26 cellular contexts compared by ENCODE assay signal in genomic region chr6:31479151-31479932, GRCh38. TPM values are rescaled to one million over a fixed set of nuclear protein-coding genes. Genes with fewer than 3 reads are reported as not detected.
"Had no signal": no experiment of that assay in that cellular context is flagged by ENCODE, and none has a peak within 500 bp of the region (broad histone marks: within the 10 kb centered on the region; RNA-seq: fewer than 3 reads in every experiment).

No MANE protein-coding gene starts in this region.

- H3K27me3 ChIP-seq: breast epithelium, SJSA1 had no signal

- H3K27ac ChIP-seq: breast epithelium, SJSA1 had no signal

- ATAC-seq: activated T-helper 17 cell treated with anti-CD3 and anti-CD28 coated beads, Interleukin-2, amount 50 U/mL, for 72 hours; PC-3; SK-N-SH treated with all-trans-retinoic acid at 6 μM for 48 hours had no signal

- H3K9me3 ChIP-seq: breast epithelium, SJSA1 had no signal

- H3K4me1 Mint-ChIP-seq: activated naive CD8-positive, alpha-beta T cell treated with anti-CD3 and anti-CD28 coated beads, Interleukin-2, amount 10 ng/mL, durations not matched to agents 7 days and 5 days had no signal

- H3K4me3 ChIP-seq: breast epithelium, SJSA1 had no signal

- H3K36me3 ChIP-seq: breast epithelium had no signal

- H3K4me1 ChIP-seq: breast epithelium, SJSA1 had no signal

- H3K9me3 Mint-ChIP-seq: activated B cell treated with CpG ODN at 0.5 μM for 24 hours; activated CD4-positive, alpha-beta memory T cell treated with anti-CD3 and anti-CD28 coated beads, Interleukin-2, amount 10 ng/mL, durations not matched to agents 7 days and 5 days; activated naive CD4-positive, alpha-beta T cell treated with anti-CD3 and anti-CD28 coated beads, Interleukin-2, amount 10 ng/mL, durations not matched to agents 7 days and 5 days; activated naive CD8-positive, alpha-beta T cell treated with anti-CD3 and anti-CD28 coated beads, Interleukin-2, amount 10 ng/mL, durations not matched to agents 7 days and 5 days; activated T-helper 17 cell treated with anti-CD3 and anti-CD28 coated beads, Interleukin-2, amount 50 U/mL, for 72 hours; T-helper 1 cell treated with Interleukin-12 subunit alpha and Interleukin-12 subunit beta and Interleukin-4 antibody, amounts not matched to agents 30 μg/mL and 1 μg/mL, for 36 hours had no signal

- H3K36me3 Mint-ChIP-seq: activated naive CD8-positive, alpha-beta T cell treated with anti-CD3 and anti-CD28 coated beads, Interleukin-2, amount 10 ng/mL, durations not matched to agents 7 days and 5 days had no signal

- H3K27me3 Mint-ChIP-seq: activated B cell treated with CpG ODN at 0.5 μM for 24 hours; activated CD4-positive, alpha-beta memory T cell treated with anti-CD3 and anti-CD28 coated beads, Interleukin-2, amount 10 ng/mL, durations not matched to agents 7 days and 5 days; activated naive CD8-positive, alpha-beta T cell treated with anti-CD3 and anti-CD28 coated beads, Interleukin-2, amount 10 ng/mL, durations not matched to agents 7 days and 5 days; activated T-helper 17 cell treated with anti-CD3 and anti-CD28 coated beads, Interleukin-2, amount 50 U/mL, for 72 hours had no signal

- H3K27ac Mint-ChIP-seq: activated B cell treated with CpG ODN at 0.5 μM for 24 hours; activated CD4-positive, alpha-beta memory T cell treated with anti-CD3 and anti-CD28 coated beads, Interleukin-2, amount 10 ng/mL, durations not matched to agents 7 days and 5 days; activated naive CD4-positive, alpha-beta T cell treated with anti-CD3 and anti-CD28 coated beads, Interleukin-2, amount 10 ng/mL, durations not matched to agents 7 days and 5 days; activated naive CD8-positive, alpha-beta T cell treated with anti-CD3 and anti-CD28 coated beads, Interleukin-2, amount 10 ng/mL, durations not matched to agents 7 days and 5 days; activated T-helper 17 cell treated with anti-CD3 and anti-CD28 coated beads, Interleukin-2, amount 50 U/mL, for 72 hours; T-helper 1 cell treated with Interleukin-12 subunit alpha and Interleukin-12 subunit beta and Interleukin-4 antibody, amounts not matched to agents 30 μg/mL and 1 μg/mL, for 36 hours had no signal

- DNase-seq: activated B cell treated with CpG ODN at 0.5 μM for 24 hours; activated CD4-positive, alpha-beta memory T cell treated with anti-CD3 and anti-CD28 coated beads, Interleukin-2, amount 10 ng/mL, durations not matched to agents 7 days and 5 days; activated CD4-positive, alpha-beta T cell treated with anti-CD3 and anti-CD28 coated beads for 1 hour; activated CD4-positive, alpha-beta T cell treated with anti-CD3 and anti-CD28 coated beads, Interleukin-2, amount 50 U/mL, for 1 hour; activated gamma-delta T cell treated with Interleukin-2 at 50 U/mL for 16 hours; activated naive CD4-positive, alpha-beta T cell treated with anti-CD3 and anti-CD28 coated beads, Interleukin-2, amount 10 ng/mL, durations not matched to agents 7 days and 5 days; activated naive CD8-positive, alpha-beta T cell treated with anti-CD3 and anti-CD28 coated beads, Interleukin-2, amount 10 ng/mL, durations not matched to agents 7 days and 5 days; activated T-cell treated with anti-CD3 and anti-CD28 coated beads for 4 hours; activated T-cell treated with anti-CD3 and anti-CD28 coated beads, Interleukin-2, amount 50 U/mL, for 48 hours; aorta; caudate nucleus; Kasumi-1; KBM-7; NCI-H146; NCI-H1930; NCI-H226; NCI-H526; PC-3; T-helper 9 cell had no signal

- H3K4me3 Mint-ChIP-seq: activated B cell treated with CpG ODN at 0.5 μM for 24 hours; activated CD4-positive, alpha-beta memory T cell treated with anti-CD3 and anti-CD28 coated beads, Interleukin-2, amount 10 ng/mL, durations not matched to agents 7 days and 5 days; activated naive CD4-positive, alpha-beta T cell treated with anti-CD3 and anti-CD28 coated beads, Interleukin-2, amount 10 ng/mL, durations not matched to agents 7 days and 5 days; activated naive CD8-positive, alpha-beta T cell treated with anti-CD3 and anti-CD28 coated beads, Interleukin-2, amount 10 ng/mL, durations not matched to agents 7 days and 5 days; activated T-helper 17 cell treated with anti-CD3 and anti-CD28 coated beads, Interleukin-2, amount 50 U/mL, for 72 hours; T-helper 1 cell treated with Interleukin-12 subunit alpha and Interleukin-12 subunit beta and Interleukin-4 antibody, amounts not matched to agents 30 μg/mL and 1 μg/mL, for 36 hours had no signal

RNA-seq across cellular contexts. Expression of gene MCCD1, which starts 49.4 kb away (rescaled TPM):
- total RNA-seq: activated B cell treated with CpG ODN at 0.5 μM for 24 hours; activated CD4-positive, alpha-beta memory T cell treated with anti-CD3 and anti-CD28 coated beads, Interleukin-2, amount 10 ng/mL, durations not matched to agents 7 days and 5 days; activated CD8-positive, alpha-beta memory T cell treated with anti-CD3 and anti-CD28 coated beads for 36 hours; activated naive CD8-positive, alpha-beta T cell treated with anti-CD3 and anti-CD28 coated beads, Interleukin-2, amount 10 ng/mL, durations not matched to agents 7 days and 5 days; activated T-helper 17 cell treated with anti-CD3 and anti-CD28 coated beads, Interleukin-2, amount 50 U/mL, for 72 hours; aorta; breast epithelium; NCI-H460; PC-3; SJSA1 had no signal
- polyA plus RNA-seq: aorta had no signal
